In the genomic region with DNA sequence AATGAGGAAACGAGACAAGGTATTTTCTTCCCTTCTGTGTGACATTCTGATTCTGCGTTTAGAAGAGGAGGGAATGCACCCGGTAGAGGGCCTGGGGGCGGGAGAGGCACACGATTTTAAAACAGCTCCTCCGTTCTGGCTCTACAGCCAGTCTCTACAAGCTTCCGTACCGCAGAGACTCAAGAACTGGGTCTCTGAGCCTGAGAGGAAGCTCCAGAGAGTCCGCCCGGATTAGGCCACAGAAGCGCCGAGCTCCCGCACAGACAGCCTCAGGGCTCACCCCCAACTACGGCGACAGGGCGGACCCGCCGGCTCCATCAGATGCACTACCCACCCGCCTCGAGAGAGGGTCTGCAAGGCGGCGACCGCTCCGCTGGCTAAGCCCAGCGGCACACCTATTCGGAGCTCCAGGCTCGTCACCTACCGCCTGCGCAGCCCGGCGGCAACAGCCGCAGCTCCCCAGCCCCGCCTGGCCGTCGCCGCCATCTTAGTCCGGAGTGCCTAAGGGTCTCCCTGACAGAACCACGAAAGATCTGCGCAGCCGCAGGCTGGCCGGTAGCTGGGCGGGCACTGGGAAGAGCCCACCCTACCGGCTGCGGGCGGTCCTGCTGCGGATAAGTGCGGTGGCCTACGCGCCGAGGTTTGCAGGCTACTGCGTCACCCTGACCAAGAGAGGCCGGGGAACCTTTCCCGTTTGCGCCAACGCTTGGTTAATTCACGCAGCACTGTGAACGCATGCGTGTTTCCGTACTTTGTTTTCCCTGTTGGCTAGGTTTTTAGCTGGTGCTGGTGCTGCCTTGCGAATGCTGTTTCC, we compare ENCODE assay signal across 1 cellular context.
TF ChIP-seq lines count a peak whose summit lies in the region.

Gene NFU1, minus strand, starts transcription at position 499 of the 814 bp plus-strand sequence. Its CDS starts 13 bp downstream, at position 486.

TF ChIP-seq in HepG2, 621 proteins besides CTCF, POLR2A, EP300 and RAD21 (continued from another document and continues in another):
- TF ChIP-seq PAX8 (CRISPR knock-in tag; IDR thresholded peaks at IDR 0.05; ENCODE audit: borderline replicate concordance): peak; percentile 92; the same call in 1 of the 2 replicates
- peak; percentile 98 for TF ChIP-seq ZNF343 (CRISPR knock-in tag; IDR thresholded peaks at IDR 0.05)
- TF ChIP-seq, protein P1, sequence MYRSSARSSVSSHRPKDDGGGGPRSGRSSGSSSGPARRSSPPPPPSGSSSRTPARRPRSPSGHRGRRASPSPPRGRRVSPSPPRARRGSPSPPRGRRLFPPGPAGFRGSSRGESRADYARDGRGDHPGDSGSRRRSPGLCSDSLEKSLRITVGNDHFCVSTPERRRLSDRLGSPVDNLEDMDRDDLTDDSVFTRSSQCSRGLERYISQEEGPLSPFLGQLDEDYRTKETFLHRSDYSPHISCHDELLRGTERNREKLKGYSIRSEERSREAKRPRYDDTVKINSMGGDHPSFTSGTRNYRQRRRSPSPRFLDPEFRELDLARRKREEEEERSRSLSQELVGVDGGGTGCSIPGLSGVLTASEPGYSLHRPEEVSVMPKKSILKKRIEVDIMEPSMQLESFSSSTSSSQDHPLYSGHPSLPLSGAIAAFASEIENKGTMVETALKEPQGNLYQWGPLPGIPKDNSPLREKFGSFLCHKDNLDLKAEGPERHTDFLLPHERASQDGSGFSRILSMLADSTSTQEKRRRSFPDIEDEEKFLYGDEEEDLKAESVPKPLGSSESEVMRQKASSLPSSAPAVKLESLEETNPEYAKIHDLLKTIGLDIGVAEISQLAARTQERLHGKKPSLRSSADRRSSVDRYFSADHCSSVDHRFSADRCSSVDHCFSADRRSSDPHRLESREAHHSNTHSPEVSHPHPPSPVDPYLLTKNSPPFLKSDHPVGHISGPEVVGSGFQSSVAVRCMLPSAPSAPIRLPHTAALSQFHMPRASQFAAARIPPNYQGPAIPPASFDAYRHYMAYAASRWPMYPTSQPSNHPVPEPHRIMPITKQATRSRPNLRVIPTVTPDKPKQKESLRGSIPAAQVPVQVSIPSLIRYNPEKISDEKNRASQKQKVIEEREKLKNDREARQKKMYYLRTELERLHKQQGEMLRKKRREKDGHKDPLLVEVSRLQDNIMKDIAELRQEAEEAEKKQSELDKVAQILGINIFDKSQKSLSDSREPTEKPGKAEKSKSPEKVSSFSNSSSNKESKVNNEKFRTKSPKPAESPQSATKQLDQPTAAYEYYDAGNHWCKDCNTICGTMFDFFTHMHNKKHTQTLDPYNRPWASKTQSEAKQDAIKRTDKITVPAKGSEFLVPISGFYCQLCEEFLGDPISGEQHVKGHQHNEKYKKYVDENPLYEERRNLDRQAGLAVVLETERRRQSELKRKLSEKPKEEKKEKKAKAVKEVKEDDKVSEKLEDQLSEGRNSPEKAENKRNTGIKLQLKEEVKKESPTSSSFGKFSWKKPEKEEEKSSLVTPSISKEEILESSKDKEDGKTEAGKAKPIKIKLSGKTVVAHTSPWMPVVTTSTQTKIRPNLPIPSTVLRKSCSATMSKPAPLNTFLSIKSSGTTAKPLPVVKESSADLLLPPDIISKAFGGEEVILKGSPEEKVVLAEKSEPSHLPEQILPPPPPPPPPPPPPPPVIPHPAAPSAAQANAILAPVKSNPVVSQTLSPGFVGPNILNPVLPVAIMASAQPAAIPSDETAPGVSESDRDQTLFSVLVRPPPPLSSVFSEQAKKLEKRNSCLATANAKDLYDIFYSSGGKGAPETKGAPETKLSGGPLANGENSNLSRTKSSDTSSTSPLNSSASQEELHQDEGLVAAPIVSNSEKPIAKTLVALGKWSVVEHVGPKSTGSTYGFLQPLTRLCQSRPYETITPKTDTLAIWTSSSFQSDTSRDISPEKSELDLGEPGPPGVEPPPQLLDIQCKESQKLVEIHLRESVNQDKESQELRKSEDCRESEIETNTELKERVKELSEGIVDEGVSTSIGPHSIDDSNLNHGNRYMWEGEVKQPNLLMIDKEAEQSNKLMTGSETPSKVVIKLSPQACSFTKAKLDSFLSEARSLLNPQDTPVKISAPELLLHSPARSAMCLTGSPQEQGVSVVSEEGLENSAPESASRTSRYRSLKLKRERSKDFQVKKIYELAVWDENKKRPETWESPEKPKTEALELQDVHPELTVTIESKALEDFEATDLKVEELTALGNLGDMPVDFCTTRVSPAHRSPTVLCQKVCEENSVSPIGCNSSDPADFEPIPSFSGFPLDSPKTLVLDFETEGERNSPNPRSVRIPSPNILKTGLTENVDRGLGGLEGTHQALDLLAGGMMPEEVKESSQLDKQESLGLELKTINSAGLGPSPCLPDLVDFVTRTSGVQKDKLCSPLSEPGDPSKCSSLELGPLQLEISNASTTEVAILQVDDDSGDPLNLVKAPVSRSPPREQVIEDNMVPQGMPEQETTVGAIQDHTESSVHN (CRISPR knock-in tag; IDR thresholded peaks at IDR 0.05): no peak; the same call in none of the 2 replicates
- TF ChIP-seq KMT2B (CRISPR knock-in tag; IDR thresholded peaks at IDR 0.05): peak; percentile 76
- no peak for TF ChIP-seq ZNF367 (CRISPR knock-in tag; IDR thresholded peaks at IDR 0.05; ENCODE audit: borderline replicate concordance)
- TF ChIP-seq NR1H2 (CRISPR knock-in tag; IDR thresholded peaks at IDR 0.05; ENCODE audit: borderline replicate concordance, low read depth): 0 out of 2 replicates have a peak, but pooled peaks have one; percentile 52
- peak; percentile 89 for TF ChIP-seq SRSF1 (optimal IDR thresholded peaks at IDR 0.05; ENCODE audit: low read depth, low read length)
- TF ChIP-seq, protein P2, sequence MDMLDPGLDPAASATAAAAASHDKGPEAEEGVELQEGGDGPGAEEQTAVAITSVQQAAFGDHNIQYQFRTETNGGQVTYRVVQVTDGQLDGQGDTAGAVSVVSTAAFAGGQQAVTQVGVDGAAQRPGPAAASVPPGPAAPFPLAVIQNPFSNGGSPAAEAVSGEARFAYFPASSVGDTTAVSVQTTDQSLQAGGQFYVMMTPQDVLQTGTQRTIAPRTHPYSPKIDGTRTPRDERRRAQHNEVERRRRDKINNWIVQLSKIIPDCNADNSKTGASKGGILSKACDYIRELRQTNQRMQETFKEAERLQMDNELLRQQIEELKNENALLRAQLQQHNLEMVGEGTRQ (IDR thresholded peaks at IDR 0.05; ENCODE audit: low read depth, low read length): no peak
- TF ChIP-seq, protein P2 (CRISPR knock-in tag; IDR thresholded peaks at IDR 0.05; ENCODE audit: borderline replicate concordance): no peak; the same call in 1 of the 2 replicates
- peak; percentile 80 for TF ChIP-seq BORCS8-MEF2B (CRISPR knock-in tag; IDR thresholded peaks at IDR 0.05)
- TF ChIP-seq, protein P3, sequence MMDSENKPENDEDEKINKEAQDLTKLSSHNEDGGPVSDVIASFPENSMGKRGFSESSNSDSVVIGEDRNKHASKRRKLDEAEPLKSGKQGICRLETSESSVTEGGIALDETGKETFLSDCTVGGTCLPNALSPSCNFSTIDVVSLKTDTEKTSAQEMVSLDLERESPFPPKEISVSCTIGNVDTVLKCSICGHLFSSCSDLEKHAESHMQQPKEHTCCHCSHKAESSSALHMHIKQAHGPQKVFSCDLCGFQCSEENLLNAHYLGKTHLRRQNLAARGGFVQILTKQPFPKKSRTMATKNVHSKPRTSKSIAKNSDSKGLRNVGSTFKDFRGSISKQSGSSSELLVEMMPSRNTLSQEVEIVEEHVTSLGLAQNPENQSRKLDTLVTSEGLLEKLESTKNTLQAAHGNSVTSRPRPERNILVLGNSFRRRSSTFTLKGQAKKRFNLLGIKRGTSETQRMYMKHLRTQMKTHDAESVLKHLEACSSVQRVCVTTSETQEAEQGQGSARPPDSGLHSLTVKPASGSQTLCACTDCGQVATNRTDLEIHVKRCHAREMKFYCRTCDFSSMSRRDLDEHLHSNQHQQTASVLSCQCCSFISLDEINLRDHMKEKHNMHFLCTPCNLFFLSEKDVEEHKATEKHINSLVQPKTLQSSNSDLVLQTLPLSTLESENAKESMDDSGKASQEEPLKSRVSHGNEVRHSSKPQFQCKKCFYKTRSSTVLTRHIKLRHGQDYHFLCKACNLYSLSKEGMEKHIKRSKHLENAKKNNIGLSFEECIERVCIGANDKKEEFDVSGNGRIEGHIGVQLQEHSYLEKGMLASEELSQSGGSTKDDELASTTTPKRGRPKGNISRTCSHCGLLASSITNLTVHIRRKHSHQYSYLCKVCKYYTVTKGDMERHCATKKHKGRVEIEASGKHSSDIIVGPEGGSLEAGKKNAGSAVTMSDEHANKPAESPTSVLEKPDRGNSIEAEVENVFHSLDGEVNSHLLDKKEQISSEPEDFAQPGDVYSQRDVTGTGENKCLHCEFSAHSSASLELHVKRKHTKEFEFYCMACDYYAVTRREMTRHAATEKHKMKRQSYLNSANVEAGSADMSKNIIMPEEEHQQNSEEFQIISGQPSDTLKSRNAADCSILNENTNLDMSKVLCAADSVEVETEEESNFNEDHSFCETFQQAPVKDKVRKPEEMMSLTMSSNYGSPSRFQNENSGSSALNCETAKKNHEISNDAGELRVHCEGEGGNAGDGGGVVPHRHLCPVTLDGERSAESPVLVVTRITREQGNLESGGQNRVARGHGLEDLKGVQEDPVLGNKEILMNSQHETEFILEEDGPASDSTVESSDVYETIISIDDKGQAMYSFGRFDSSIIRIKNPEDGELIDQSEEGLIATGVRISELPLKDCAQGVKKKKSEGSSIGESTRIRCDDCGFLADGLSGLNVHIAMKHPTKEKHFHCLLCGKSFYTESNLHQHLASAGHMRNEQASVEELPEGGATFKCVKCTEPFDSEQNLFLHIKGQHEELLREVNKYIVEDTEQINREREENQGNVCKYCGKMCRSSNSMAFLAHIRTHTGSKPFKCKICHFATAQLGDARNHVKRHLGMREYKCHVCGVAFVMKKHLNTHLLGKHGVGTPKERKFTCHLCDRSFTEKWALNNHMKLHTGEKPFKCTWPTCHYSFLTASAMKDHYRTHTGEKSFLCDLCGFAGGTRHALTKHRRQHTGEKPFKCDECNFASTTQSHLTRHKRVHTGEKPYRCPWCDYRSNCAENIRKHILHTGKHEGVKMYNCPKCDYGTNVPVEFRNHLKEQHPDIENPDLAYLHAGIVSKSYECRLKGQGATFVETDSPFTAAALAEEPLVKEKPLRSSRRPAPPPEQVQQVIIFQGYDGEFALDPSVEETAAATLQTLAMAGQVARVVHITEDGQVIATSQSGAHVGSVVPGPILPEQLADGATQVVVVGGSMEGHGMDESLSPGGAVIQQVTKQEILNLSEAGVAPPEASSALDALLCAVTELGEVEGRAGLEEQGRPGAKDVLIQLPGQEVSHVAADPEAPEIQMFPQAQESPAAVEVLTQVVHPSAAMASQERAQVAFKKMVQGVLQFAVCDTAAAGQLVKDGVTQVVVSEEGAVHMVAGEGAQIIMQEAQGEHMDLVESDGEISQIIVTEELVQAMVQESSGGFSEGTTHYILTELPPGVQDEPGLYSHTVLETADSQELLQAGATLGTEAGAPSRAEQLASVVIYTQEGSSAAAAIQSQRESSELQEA (CRISPR knock-in tag; IDR thresholded peaks at IDR 0.05; ENCODE audit: not compliant biosample characterization): peak; percentile 79
- TF ChIP-seq, protein P4, sequence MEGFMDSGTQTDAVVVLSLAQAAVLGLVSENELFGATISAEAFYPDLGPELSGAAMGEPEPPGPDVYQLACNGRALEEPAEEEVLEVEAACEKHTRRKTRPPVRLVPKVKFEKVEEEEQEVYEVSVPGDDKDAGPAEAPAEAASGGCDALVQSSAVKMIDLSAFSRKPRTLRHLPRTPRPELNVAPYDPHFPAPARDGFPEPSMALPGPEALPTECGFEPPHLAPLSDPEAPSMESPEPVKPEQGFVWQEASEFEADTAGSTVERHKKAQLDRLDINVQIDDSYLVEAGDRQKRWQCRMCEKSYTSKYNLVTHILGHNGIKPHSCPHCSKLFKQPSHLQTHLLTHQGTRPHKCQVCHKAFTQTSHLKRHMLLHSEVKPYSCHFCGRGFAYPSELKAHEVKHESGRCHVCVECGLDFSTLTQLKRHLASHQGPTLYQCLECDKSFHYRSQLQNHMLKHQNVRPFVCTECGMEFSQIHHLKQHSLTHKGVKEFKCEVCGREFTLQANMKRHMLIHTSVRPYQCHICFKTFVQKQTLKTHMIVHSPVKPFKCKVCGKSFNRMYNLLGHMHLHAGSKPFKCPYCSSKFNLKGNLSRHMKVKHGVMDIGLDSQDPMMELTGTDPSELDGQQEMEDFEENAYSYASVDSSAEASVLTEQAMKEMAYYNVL (CRISPR knock-in tag; IDR thresholded peaks at IDR 0.05; ENCODE audit: borderline replicate concordance): no peak; the same call in 1 of the 2 replicates
- no peak for TF ChIP-seq DPF2 (CRISPR knock-in tag; IDR thresholded peaks at IDR 0.05; ENCODE audit: borderline replicate concordance, low read depth)
- TF ChIP-seq ZNF225 (CRISPR knock-in tag; IDR thresholded peaks at IDR 0.05): peak; percentile 67; the same call in 1 of the 2 replicates
- TF ChIP-seq ATF7-NPFF (CRISPR knock-in tag; IDR thresholded peaks at IDR 0.05; ENCODE audit: low read depth): peak; percentile 89
- TF ChIP-seq, protein P5, sequence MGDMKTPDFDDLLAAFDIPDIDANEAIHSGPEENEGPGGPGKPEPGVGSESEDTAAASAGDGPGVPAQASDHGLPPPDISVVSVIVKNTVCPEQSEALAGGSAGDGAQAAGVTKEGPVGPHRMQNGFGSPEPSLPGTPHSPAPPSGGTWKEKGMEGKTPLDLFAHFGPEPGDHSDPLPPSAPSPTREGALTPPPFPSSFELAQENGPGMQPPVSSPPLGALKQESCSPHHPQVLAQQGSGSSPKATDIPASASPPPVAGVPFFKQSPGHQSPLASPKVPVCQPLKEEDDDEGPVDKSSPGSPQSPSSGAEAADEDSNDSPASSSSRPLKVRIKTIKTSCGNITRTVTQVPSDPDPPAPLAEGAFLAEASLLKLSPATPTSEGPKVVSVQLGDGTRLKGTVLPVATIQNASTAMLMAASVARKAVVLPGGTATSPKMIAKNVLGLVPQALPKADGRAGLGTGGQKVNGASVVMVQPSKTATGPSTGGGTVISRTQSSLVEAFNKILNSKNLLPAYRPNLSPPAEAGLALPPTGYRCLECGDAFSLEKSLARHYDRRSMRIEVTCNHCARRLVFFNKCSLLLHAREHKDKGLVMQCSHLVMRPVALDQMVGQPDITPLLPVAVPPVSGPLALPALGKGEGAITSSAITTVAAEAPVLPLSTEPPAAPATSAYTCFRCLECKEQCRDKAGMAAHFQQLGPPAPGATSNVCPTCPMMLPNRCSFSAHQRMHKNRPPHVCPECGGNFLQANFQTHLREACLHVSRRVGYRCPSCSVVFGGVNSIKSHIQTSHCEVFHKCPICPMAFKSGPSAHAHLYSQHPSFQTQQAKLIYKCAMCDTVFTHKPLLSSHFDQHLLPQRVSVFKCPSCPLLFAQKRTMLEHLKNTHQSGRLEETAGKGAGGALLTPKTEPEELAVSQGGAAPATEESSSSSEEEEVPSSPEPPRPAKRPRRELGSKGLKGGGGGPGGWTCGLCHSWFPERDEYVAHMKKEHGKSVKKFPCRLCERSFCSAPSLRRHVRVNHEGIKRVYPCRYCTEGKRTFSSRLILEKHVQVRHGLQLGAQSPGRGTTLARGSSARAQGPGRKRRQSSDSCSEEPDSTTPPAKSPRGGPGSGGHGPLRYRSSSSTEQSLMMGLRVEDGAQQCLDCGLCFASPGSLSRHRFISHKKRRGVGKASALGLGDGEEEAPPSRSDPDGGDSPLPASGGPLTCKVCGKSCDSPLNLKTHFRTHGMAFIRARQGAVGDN (CRISPR knock-in tag; IDR thresholded peaks at IDR 0.05): peak; percentile 99
- peak; percentile 67; the same call in 1 of the 2 replicates for TF ChIP-seq ZNF737 (CRISPR knock-in tag; IDR thresholded peaks at IDR 0.05; ENCODE audit: borderline replicate concordance)
- TF ChIP-seq, protein P6, sequence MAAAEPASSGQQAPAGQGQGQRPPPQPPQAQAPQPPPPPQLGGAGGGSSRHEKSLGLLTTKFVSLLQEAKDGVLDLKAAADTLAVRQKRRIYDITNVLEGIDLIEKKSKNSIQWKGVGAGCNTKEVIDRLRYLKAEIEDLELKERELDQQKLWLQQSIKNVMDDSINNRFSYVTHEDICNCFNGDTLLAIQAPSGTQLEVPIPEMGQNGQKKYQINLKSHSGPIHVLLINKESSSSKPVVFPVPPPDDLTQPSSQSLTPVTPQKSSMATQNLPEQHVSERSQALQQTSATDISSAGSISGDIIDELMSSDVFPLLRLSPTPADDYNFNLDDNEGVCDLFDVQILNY (CRISPR knock-in tag; conservative IDR thresholded peaks at IDR 0.05): peak; percentile 14; the same call in 1 of the 2 replicates
